8 cellular contexts compared by ENCODE assay signal in genomic region chr1:66981679-66982078, GRCh38. TPM values are rescaled to one million over a fixed set of nuclear protein-coding genes. Genes with fewer than 3 reads are reported as not detected.
DNase-seq lines count a peak whose midpoint lies in the region; TF ChIP-seq lines count a peak whose summit lies in the region.

No MANE protein-coding gene starts in this region.

- peak overlapping the region; percentile 72 for H3K9ac ChIP-seq in muscle layer of colon (ENCODE audit: low read length)
- H3K9ac ChIP-seq in SK-N-SH = no peak overlapping the region

- CTCF ChIA-PET in SK-N-SH (lab: Yijun Ruan, JAX) = interaction anchor here (1.2 to 2.7 kb wide), 2 partner anchors 14 to 33 kb away, joined by 3 to 10 read pairs; no protein-coding TSS in a partner anchor

- H3K4me1 ChIP-seq in muscle layer of colon (ENCODE audit: insufficient read depth, low read length) = peaks cover 16% of the 10 kb centered on the region
- no peaks in the 10 kb centered on the region; a peak in 1 of 4 replicates for H3K4me1 ChIP-seq in SK-N-SH (ENCODE audit: control insufficient read depth in 1 of 2, insufficient read depth in 2 of 2, low read depth in 1 of 2, low read length in 1 of 2)

- no peaks in the 10 kb centered on the region for H3K9me2 ChIP-seq in SK-N-SH

- no peaks in the 10 kb centered on the region for H3K79me2 ChIP-seq in SK-N-SH (ENCODE audit: insufficient read depth)

- TF ChIP-seq CTCF in GM10266 (IDR thresholded peaks at IDR 0.05; ENCODE audit: control insufficient read depth, insufficient read depth, low read depth, missing control alignments) (no peak), SK-N-SH (IDR thresholded peaks at IDR 0.05) (no peak)

- H3K4me2 ChIP-seq in SK-N-SH = no peak overlapping the region

- H2AFZ ChIP-seq in SK-N-SH (ENCODE audit: low read depth) = no peak overlapping the region

- no peak for TF ChIP-seq RAD21 in SK-N-SH (IDR thresholded peaks at IDR 0.05; ENCODE audit: low read length)

- H3K9me3 ChIP-seq in muscle layer of colon (ENCODE audit: low read length) (no peaks in the 10 kb centered on the region), SK-N-SH (no peaks in the 10 kb centered on the region)

- no peaks in the 10 kb centered on the region for H4K20me1 ChIP-seq in SK-N-SH (ENCODE audit: insufficient read depth)

- H3F3A ChIP-seq in SK-N-SH (replicated peaks; ENCODE audit: insufficient read depth) = peaks cover 9% of the 10 kb centered on the region

- WGBS in SK-N-SH (ENCODE audit: low lambda C conversion rate) = 68% methylated on average over 4 of the region's 4 CpGs

- no peak overlapping the region for H3K27ac ChIP-seq in muscle layer of colon (ENCODE audit: low read depth, low read length)
- no peak overlapping the region for H3K27ac ChIP-seq in SK-N-SH (ENCODE audit: low read depth in 2 of 2, low read length in 1 of 2)

- POLR2A ChIA-PET in SK-N-SH (lab: Yijun Ruan, JAX) = no interaction called here

- peak; percentile 23 for DNase-seq in stimulated activated CD8-positive, alpha-beta memory T cell treated with anti-CD3 and anti-CD28 coated beads, Interleukin-12 subunit alpha, Interleukin-12 subunit beta, amount 100 ng/mL, for 1 hour (ENCODE audit: low read depth)
- no peak for DNase-seq in stimulated activated CD8-positive, alpha-beta memory T cell treated with anti-CD3 and anti-CD28 coated beads, Interleukin-4, amount 100 ng/mL, for 48 hours
- peak; percentile 38 for DNase-seq in amniotic epithelial cell (ENCODE audit: low read depth)
- no peak for DNase-seq in GM10266 (ENCODE audit: extremely low spot score)
- DNase-seq in NCI-H446 (lab: John Stamatoyannopoulos, UW) = no peak
- DNase-seq in SK-N-SH = no peak
- no peak for DNase-seq in NCI-H146 treated with DMSO at 0.1 percent for 48 hours (lab: John Stamatoyannopoulos, UW; ENCODE audit: unreplicated experiment)

- H3K4me3 ChIP-seq in muscle layer of colon (ENCODE audit: low read depth in 1 of 2, low read length in 2 of 2) (peak overlapping the region in 1 of 2 donors; percentile 34), SK-N-SH (ENCODE audit: low read depth in 2 of 2, low read length in 1 of 2) (no peak overlapping the region; a peak in 1 of 4 replicates)

- H3K27me3 ChIP-seq in muscle layer of colon (ENCODE audit: control insufficient read depth in 1 of 2, insufficient read depth in 2 of 2, low read length in 2 of 2) (no peaks in the 10 kb centered on the region), SK-N-SH (ENCODE audit: insufficient read depth) (no peaks in the 10 kb centered on the region)

- no peak for TF ChIP-seq EP300 in SK-N-SH (IDR thresholded peaks at IDR 0.05; ENCODE audit: borderline replicate concordance in 1 of 2, low read depth in 1 of 2, low read length in 1 of 2)

- H3K36me3 ChIP-seq in muscle layer of colon (ENCODE audit: insufficient read depth, low read length) (peaks cover 33% of the 10 kb centered on the region), SK-N-SH (replicated peaks in 1 of 2; ENCODE audit: control insufficient read depth in 1 of 2, insufficient read depth in 2 of 2, low read length in 1 of 2) (peaks cover 79 to 88% of the 10 kb centered on the region in 2 experiments)

TF ChIP-seq in SK-N-SH, 30 proteins besides CTCF, POLR2A, EP300 and RAD21:
- no peak for TF ChIP-seq MEF2A (IDR thresholded peaks at IDR 0.05; ENCODE audit: borderline replicate concordance, low read depth)
- TF ChIP-seq TCF12 (IDR thresholded peaks at IDR 0.05) = no peak
- no peak for TF ChIP-seq PBX3 (IDR thresholded peaks at IDR 0.05)
- no peak for TF ChIP-seq EZH2phosphoT487 (IDR thresholded peaks at IDR 0.05; ENCODE audit: borderline replicate concordance, low read depth)
- TF ChIP-seq REST (IDR thresholded peaks at IDR 0.05; ENCODE audit: low read depth, low read length) = no peak
- no peak for TF ChIP-seq TEAD4 (IDR thresholded peaks at IDR 0.05; ENCODE audit: borderline replicate concordance, insufficient read depth)
- no peak for TF ChIP-seq ZBTB33 (IDR thresholded peaks at IDR 0.05; ENCODE audit: borderline replicate concordance, low read depth)
- no peak for TF ChIP-seq NFIC (IDR thresholded peaks at IDR 0.05; ENCODE audit: borderline replicate concordance)
- no peak for TF ChIP-seq FOSL2 (IDR thresholded peaks at IDR 0.05; ENCODE audit: borderline replicate concordance, low read depth)
- no peak for TF ChIP-seq MAX (IDR thresholded peaks at IDR 0.05; ENCODE audit: low read depth)
- no peak for TF ChIP-seq POLR2AphosphoS5 (IDR thresholded peaks at IDR 0.05; ENCODE audit: low read depth, low read length)
- TF ChIP-seq FOXM1 (IDR thresholded peaks at IDR 0.05; ENCODE audit: low read depth) = no peak
- TF ChIP-seq RXRA (IDR thresholded peaks at IDR 0.05; ENCODE audit: borderline replicate concordance, low read depth) = no peak
- TF ChIP-seq NRF1 (IDR thresholded peaks at IDR 0.05; ENCODE audit: low read depth, low read length) = no peak
- TF ChIP-seq JUND (IDR thresholded peaks at IDR 0.05) = no peak
- TF ChIP-seq MXI1 (IDR thresholded peaks at IDR 0.05; ENCODE audit: low read depth, low read length) = no peak

RNA-seq across cellular contexts. Expression of gene MIER1, which starts 56.9 kb away (rescaled TPM):
- polyA plus RNA-seq in SK-N-SH (2012; rRNA removed) = 4.4 and 5.5 TPM in 2 replicates
- polyA plus RNA-seq in SK-N-SH (2012; cell fraction: cytosol; rRNA removed) = 6.7 and 8.4 TPM in 2 replicates
- polyA plus RNA-seq in SK-N-SH (2012; cell fraction: nucleus; rRNA removed) = 2.4 and 5.8 TPM in 2 replicates

RNA-seq across cellular contexts. Expression of gene DNAI4, which starts 57.0 kb away (rescaled TPM):
- polyA plus RNA-seq in SK-N-SH (2012; rRNA removed) = 1.3 and 1.9 TPM in 2 replicates
- 2.1 and 2.9 TPM in 2 replicates for polyA plus RNA-seq in SK-N-SH (2012; cell fraction: cytosol; rRNA removed)
- polyA plus RNA-seq in SK-N-SH (2012; cell fraction: nucleus; rRNA removed) = 1.0 and 2.8 TPM in 2 replicates

Comparison
In these comparisons a context has a peak if more than half of its experiments do, and no peak if none do; other contexts are left out.
1. DNase-seq: peak in stimulated activated CD8-positive, alpha-beta memory T cell treated with anti-CD3 and anti-CD28 coated beads, Interleukin-12 subunit alpha, Interleukin-12 subunit beta, amount 100 ng/mL, for 1 hour (single experiment) and amniotic epithelial cell (single experiment); none in stimulated activated CD8-positive, alpha-beta memory T cell treated with anti-CD3 and anti-CD28 coated beads, Interleukin-4, amount 100 ng/mL, for 48 hours (single experiment), GM10266 (single experiment), NCI-H446 (0 of 2), SK-N-SH (single experiment) and NCI-H146 treated with DMSO at 0.1 percent for 48 hours (single experiment).